In the genomic region with DNA sequence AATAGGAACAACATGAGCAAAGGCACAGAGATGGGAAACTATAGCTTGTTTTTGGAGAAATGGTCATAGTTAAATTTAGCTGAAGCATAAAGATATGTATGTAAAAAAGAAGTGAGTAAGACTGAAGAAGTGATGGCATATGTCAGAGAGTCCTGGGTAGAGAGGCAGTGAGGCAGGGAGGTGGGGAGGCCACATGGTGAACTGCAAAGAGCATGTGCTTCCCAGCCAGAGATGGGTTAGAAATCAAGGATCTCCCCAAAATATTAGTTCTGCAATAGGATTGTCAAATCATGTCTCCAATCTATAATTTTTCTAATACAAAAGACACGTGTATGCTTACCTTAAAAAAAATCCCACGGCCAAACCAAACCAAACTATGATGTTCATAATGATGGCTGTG, we compare ENCODE assay signal across 2 cellular contexts.
TF ChIP-seq lines count a peak whose summit lies in the region.

No MANE protein-coding gene starts in this region.

TF ChIP-seq in HepG2, 621 proteins besides CTCF, POLR2A, EP300 and RAD21:
- TF ChIP-seq, protein P1, sequence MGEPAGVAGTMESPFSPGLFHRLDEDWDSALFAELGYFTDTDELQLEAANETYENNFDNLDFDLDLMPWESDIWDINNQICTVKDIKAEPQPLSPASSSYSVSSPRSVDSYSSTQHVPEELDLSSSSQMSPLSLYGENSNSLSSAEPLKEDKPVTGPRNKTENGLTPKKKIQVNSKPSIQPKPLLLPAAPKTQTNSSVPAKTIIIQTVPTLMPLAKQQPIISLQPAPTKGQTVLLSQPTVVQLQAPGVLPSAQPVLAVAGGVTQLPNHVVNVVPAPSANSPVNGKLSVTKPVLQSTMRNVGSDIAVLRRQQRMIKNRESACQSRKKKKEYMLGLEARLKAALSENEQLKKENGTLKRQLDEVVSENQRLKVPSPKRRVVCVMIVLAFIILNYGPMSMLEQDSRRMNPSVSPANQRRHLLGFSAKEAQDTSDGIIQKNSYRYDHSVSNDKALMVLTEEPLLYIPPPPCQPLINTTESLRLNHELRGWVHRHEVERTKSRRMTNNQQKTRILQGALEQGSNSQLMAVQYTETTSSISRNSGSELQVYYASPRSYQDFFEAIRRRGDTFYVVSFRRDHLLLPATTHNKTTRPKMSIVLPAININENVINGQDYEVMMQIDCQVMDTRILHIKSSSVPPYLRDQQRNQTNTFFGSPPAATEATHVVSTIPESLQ (CRISPR knock-in tag; conservative IDR thresholded peaks at IDR 0.05): no peak
- TF ChIP-seq, protein P2, sequence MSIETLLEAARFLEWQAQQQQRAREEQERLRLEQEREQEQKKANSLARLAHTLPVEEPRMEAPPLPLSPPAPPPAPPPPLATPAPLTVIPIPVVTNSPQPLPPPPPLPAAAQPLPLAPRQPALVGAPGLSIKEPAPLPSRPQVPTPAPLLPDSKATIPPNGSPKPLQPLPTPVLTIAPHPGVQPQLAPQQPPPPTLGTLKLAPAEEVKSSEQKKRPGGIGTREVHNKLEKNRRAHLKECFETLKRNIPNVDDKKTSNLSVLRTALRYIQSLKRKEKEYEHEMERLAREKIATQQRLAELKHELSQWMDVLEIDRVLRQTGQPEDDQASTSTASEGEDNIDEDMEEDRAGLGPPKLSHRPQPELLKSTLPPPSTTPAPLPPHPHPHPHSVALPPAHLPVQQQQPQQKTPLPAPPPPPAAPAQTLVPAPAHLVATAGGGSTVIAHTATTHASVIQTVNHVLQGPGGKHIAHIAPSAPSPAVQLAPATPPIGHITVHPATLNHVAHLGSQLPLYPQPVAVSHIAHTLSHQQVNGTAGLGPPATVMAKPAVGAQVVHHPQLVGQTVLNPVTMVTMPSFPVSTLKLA (IDR thresholded peaks at IDR 0.05): peak; percentile 99

TF ChIP-seq in H1, 55 proteins besides CTCF, POLR2A, EP300 and RAD21:
- no peak for TF ChIP-seq NANOG (IDR thresholded peaks at IDR 0.05; ENCODE audit: insufficient read depth, low read depth, low read length, poor library complexity, severe bottlenecking)
- no peak for TF ChIP-seq SP4 (IDR thresholded peaks at IDR 0.05; ENCODE audit: low read length)
- TF ChIP-seq BRCA1 (IDR thresholded peaks at IDR 0.05; ENCODE audit: low read depth, low read length): no peak
- TF ChIP-seq TAF7 (optimal IDR thresholded peaks at IDR 0.05; ENCODE audit: borderline replicate concordance, low read depth, low read length): no peak
- no peak for TF ChIP-seq HDAC2 (IDR thresholded peaks at IDR 0.05; ENCODE audit: borderline replicate concordance in 1 of 2, low read depth in 2 of 2, low read length in 2 of 2)
- TF ChIP-seq GTF2F1 (IDR thresholded peaks at IDR 0.05; ENCODE audit: borderline replicate concordance, low read depth, low read length): no peak
- no peak for TF ChIP-seq FOSL1 (IDR thresholded peaks at IDR 0.05; ENCODE audit: insufficient read depth, low read depth, low read length)
- TF ChIP-seq, protein P3, sequence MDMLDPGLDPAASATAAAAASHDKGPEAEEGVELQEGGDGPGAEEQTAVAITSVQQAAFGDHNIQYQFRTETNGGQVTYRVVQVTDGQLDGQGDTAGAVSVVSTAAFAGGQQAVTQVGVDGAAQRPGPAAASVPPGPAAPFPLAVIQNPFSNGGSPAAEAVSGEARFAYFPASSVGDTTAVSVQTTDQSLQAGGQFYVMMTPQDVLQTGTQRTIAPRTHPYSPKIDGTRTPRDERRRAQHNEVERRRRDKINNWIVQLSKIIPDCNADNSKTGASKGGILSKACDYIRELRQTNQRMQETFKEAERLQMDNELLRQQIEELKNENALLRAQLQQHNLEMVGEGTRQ (IDR thresholded peaks at IDR 0.05; ENCODE audit: low read length): no peak
- TF ChIP-seq, protein P4, sequence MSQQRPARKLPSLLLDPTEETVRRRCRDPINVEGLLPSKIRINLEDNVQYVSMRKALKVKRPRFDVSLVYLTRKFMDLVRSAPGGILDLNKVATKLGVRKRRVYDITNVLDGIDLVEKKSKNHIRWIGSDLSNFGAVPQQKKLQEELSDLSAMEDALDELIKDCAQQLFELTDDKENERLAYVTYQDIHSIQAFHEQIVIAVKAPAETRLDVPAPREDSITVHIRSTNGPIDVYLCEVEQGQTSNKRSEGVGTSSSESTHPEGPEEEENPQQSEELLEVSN (IDR thresholded peaks at IDR 0.05): no peak
- TF ChIP-seq CHD2 (IDR thresholded peaks at IDR 0.05; ENCODE audit: low read length): no peak
- no peak for TF ChIP-seq KDM5A (IDR thresholded peaks at IDR 0.05; ENCODE audit: low read length)
- TF ChIP-seq SRF (IDR thresholded peaks at IDR 0.05; ENCODE audit: low read depth, low read length): no peak
- TF ChIP-seq TBP (IDR thresholded peaks at IDR 0.05; ENCODE audit: low read depth, low read length): no peak
